Comparison of ENCODE assay signal across 8 cellular contexts in the genomic region with DNA sequence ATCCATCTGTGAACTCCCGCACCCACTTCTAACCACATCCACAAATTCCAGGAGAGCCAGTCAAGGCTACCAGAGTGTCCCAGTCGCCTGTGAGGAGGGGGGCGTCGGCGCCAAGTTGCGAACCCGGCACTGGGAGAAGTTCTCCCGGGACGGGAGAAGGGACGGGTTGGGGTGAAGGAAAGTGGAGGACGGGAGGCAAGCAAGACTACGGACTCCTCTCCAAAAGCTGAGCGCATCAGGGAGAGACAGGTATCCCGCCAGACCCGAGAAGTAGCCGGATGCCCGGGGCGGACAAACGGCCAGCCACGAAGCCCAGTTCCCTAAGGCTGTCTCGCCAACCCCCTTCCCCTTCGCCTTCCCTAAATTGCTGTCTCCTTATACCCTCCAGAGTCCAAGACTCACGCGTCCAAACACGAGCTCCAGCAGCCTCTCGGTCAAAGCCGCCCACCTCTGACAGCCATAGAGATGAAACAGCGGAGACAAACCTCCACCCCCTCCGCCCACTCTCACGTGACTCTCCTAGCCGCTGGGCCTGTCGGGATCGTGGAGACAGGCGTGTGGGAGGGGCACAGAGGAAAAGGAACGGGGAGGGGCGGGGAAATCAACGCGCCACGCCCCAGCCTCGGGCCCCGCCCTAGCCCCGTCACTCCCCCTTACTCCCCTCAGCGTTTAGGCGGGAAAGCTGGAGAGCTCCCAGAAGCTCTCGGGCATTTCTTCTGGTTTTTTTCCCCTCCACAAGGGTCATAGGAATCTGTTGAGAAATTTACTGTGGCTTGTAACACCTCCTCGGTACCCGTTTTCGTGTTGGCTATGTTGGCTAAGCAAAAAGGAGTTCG. TPM values are rescaled to one million over a fixed set of nuclear protein-coding genes. Genes with fewer than 3 reads are reported as not detected.
DNase-seq lines count a peak whose midpoint lies in the region; TF ChIP-seq lines count a peak whose summit lies in the region.

A gene with protein sequence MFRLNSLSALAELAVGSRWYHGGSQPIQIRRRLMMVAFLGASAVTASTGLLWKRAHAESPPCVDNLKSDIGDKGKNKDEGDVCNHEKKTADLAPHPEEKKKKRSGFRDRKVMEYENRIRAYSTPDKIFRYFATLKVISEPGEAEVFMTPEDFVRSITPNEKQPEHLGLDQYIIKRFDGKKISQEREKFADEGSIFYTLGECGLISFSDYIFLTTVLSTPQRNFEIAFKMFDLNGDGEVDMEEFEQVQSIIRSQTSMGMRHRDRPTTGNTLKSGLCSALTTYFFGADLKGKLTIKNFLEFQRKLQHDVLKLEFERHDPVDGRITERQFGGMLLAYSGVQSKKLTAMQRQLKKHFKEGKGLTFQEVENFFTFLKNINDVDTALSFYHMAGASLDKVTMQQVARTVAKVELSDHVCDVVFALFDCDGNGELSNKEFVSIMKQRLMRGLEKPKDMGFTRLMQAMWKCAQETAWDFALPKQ (minus strand): TSS at position 472 of the 836 bp plus-strand sequence. CDS start 59,286 bp downstream, outside the sequence.

- peak within 1 kb of the TSS; percentile 89 for H3K9ac ChIP-seq in neuronal stem cell (ENCODE audit: low read depth, low read length, poor library complexity)

- no peak within 1 kb of the TSS for H2BK5ac ChIP-seq in neuronal stem cell (ENCODE audit: low read length)

- peaks cover 4% of the 10 kb centered on the region for H3K79me1 ChIP-seq in neuronal stem cell (ENCODE audit: low read depth, low read length)

- no CpG with 5 or more reads among the region's 49 CpGs for WGBS in neuronal stem cell (ENCODE audit: extremely low coverage in 2 of 2, insufficient read length in 2 of 2, insufficient replicate concordance in 1 of 2), 2 donors

- no peak within 1 kb of the TSS for H2BK120ac ChIP-seq in neuronal stem cell (ENCODE audit: low read depth, low read length)

- H4K91ac ChIP-seq in neuronal stem cell (ENCODE audit: low read depth, low read length, poor library complexity) = no peak within 1 kb of the TSS

- H3K36me3 ChIP-seq in HEK293 (ENCODE audit: control insufficient read depth in 2 of 2, insufficient read depth in 1 of 2, low read length in 2 of 2) (no peaks in the 10 kb centered on the region; a peak in 1 of 3 replicates), neuronal stem cell (replicated peaks in 1 of 2; ENCODE audit: control insufficient read depth in 2 of 2, insufficient read depth in 2 of 2, low read length in 2 of 2) (peaks cover 0 to 4% of the 10 kb centered on the region in 2 donors)

- H2BK12ac ChIP-seq in neuronal stem cell (ENCODE audit: low read length) = no peak within 1 kb of the TSS

- DNase-seq in GDM1 (lab: John Stamatoyannopoulos, UW) (peak; percentile 95), MV-4-11 (lab: John Stamatoyannopoulos, UW) (peak; percentile 96), SK-MEL-5 (ENCODE audit: low read depth, low spot score) (peak; percentile 93), foreskin melanocyte (peak; percentile 92), neuronal stem cell (ENCODE audit: low spot score) (peak; percentile 91)
- DNase-seq in activated naive CD4-positive, alpha-beta T cell treated with Interleukin-2 at 50 U/mL for 16 hours = peak; percentile 95

- H3K27me3 ChIP-seq in neuronal stem cell (ENCODE audit: control insufficient read depth in 3 of 3, insufficient read depth in 3 of 3, low read depth in 1 of 3, low read length in 3 of 3) = no peaks in the 10 kb centered on the region

- no peak within 1 kb of the TSS for H3K14ac ChIP-seq in neuronal stem cell (ENCODE audit: low read length)

- H3K18ac ChIP-seq in neuronal stem cell (ENCODE audit: low read length) = peak within 1 kb of the TSS; percentile 39

- H3K4me1 ChIP-seq in HEK293 (ENCODE audit: control insufficient read depth, insufficient read depth, low read length) = peaks cover 5% of the 10 kb centered on the region; the same call in 1 of the 2 replicates
- H3K4me1 ChIP-seq in neuronal stem cell (ENCODE audit: control insufficient read depth in 2 of 2, insufficient read depth in 1 of 2, low read depth in 1 of 2, low read length in 2 of 2) = peaks cover 3% of the 10 kb centered on the region in 2 donors

- H3K4ac ChIP-seq in neuronal stem cell (ENCODE audit: low read length) = no peak within 1 kb of the TSS

- in situ Hi-C loops in SK-MEL-5 (cut with HindIII; ENCODE audit: low pct_unique_long_range_greater_than_20kb, low sequenced_read_pairs) = no loop called here

- H2AFZ ChIP-seq in neuronal stem cell (ENCODE audit: low read length) = peak within 1 kb of the TSS; percentile 88

- no peak within 1 kb of the TSS for H2BK15ac ChIP-seq in neuronal stem cell (ENCODE audit: low read length)

- peak within 1 kb of the TSS; percentile 43 for H3K4me2 ChIP-seq in neuronal stem cell (ENCODE audit: insufficient read depth, low read length, poor library complexity, severe bottlenecking)

- H3K4me3 ChIP-seq in HEK293 (ENCODE audit: low read depth, low read length) = peak within 1 kb of the TSS; percentile 70
- peak within 1 kb of the TSS; percentile 72 to 98 for H3K4me3 ChIP-seq in neuronal stem cell (ENCODE audit: low read length in 2 of 2)

- H3K27ac ChIP-seq in HEK293 (ENCODE audit: extremely low read depth, low read depth, low read length) (peak within 1 kb of the TSS; percentile 77), neuronal stem cell (replicated peaks; ENCODE audit: low read length) (no peak within 1 kb of the TSS)

- H2AK5ac ChIP-seq in neuronal stem cell (ENCODE audit: low read depth, low read length) = no peak within 1 kb of the TSS

- H3K23ac ChIP-seq in neuronal stem cell (ENCODE audit: low read depth, low read length, poor library complexity) = peak within 1 kb of the TSS; percentile 8

- TF ChIP-seq CTCF in HEK293 (tag by site-specific recombination; IDR thresholded peaks at IDR 0.05) = peak; percentile 19; the same call in 1 of the 2 replicates
- TF ChIP-seq CTCF in subcutaneous adipose tissue (IDR thresholded peaks at IDR 0.05; ENCODE audit: low read depth) = no peak

- no peak within 1 kb of the TSS for H4K8ac ChIP-seq in neuronal stem cell (ENCODE audit: low read depth, low read length)

- CTCF ChIA-PET in HEK293 (lab: Yijun Ruan, JAX) = interaction anchor here (0.6 to 0.7 kb wide), 2 partner anchors 18 to 232 kb away, joined by 3 read pairs; no protein-coding TSS in a partner anchor

- H3K9me3 ChIP-seq in HEK293 (ENCODE audit: control insufficient read depth, insufficient read depth, low read depth, low read length) (no peaks in the 10 kb centered on the region), neuronal stem cell (replicated peaks in 1 of 2; ENCODE audit: control insufficient read depth in 2 of 2, insufficient read depth in 1 of 2, low read depth in 1 of 2, low read length in 2 of 2) (no peaks in the 10 kb centered on the region)

- POLR2A ChIA-PET in HEK293 (lab: Yijun Ruan, JAX) = interaction anchor here (0.6 to 3.8 kb wide), 14 partner anchors 9 to 471 kb away, joined by 3 to 22 read pairs (median 5); a partner anchor contains a TSS

TF ChIP-seq in HEK293, 187 proteins besides CTCF, POLR2A, EP300 and RAD21 (continues in another document):
- no peak for TF ChIP-seq ZNF624 (tag by site-specific recombination; IDR thresholded peaks at IDR 0.05)
- TF ChIP-seq ZFP3 (tag by site-specific recombination; IDR thresholded peaks at IDR 0.05; ENCODE audit: low read depth) = no peak
- no peak for TF ChIP-seq ZNF211 (tag by site-specific recombination; IDR thresholded peaks at IDR 0.05; ENCODE audit: low read depth)
- TF ChIP-seq ZNF677 (tag by site-specific recombination; IDR thresholded peaks at IDR 0.05) = no peak
- peak; percentile 60 for TF ChIP-seq ZNF600 (tag by site-specific recombination; IDR thresholded peaks at IDR 0.05)
- no peak for TF ChIP-seq ZNF664 (tag by site-specific recombination; IDR thresholded peaks at IDR 0.05)
- TF ChIP-seq HOXD13 (CRISPR knock-in tag; IDR thresholded peaks at IDR 0.05; ENCODE audit: borderline replicate concordance) = no peak
- 0 out of 2 replicates have a peak, but pooled peaks have one; percentile 16 for TF ChIP-seq ZBTB8A (tag by site-specific recombination; IDR thresholded peaks at IDR 0.05)
- peak; percentile 82 for TF ChIP-seq KLF10 (tag by site-specific recombination; IDR thresholded peaks at IDR 0.05)
- TF ChIP-seq EGR2 (tag by site-specific recombination; IDR thresholded peaks at IDR 0.05; ENCODE audit: low read depth) = peak; percentile 98
- TF ChIP-seq ZNF19 (tag by site-specific recombination; IDR thresholded peaks at IDR 0.05; ENCODE audit: low read depth) = no peak
- no peak for TF ChIP-seq ZNF596 (tag by site-specific recombination; IDR thresholded peaks at IDR 0.05)
- TF ChIP-seq ZNF558 (tag by site-specific recombination; IDR thresholded peaks at IDR 0.05) = peak; percentile 30; the same call in 1 of the 2 replicates
- TF ChIP-seq ZNF433 (tag by site-specific recombination; IDR thresholded peaks at IDR 0.05; ENCODE audit: low read depth) = no peak
- TF ChIP-seq, protein P1, sequence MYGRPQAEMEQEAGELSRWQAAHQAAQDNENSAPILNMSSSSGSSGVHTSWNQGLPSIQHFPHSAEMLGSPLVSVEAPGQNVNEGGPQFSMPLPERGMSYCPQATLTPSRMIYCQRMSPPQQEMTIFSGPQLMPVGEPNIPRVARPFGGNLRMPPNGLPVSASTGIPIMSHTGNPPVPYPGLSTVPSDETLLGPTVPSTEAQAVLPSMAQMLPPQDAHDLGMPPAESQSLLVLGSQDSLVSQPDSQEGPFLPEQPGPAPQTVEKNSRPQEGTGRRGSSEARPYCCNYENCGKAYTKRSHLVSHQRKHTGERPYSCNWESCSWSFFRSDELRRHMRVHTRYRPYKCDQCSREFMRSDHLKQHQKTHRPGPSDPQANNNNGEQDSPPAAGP (tag by site-specific recombination; IDR thresholded peaks at IDR 0.05) = peak; percentile 64; the same call in 1 of the 2 replicates
- TF ChIP-seq, protein P2, sequence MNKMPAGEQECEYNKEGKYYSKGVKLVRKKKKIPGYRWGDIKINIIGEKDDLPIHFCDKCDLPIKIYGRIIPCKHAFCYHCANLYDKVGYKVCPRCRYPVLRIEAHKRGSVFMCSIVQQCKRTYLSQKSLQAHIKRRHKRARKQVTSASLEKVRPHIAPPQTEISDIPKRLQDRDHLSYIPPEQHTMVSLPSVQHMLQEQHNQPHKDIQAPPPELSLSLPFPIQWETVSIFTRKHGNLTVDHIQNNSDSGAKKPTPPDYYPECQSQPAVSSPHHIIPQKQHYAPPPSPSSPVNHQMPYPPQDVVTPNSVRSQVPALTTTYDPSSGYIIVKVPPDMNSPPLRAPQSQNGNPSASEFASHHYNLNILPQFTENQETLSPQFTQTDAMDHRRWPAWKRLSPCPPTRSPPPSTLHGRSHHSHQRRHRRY (tag by site-specific recombination; IDR thresholded peaks at IDR 0.05) = no peak
- no peak for TF ChIP-seq ZNF155 (tag by site-specific recombination; IDR thresholded peaks at IDR 0.05)
- TF ChIP-seq ZBTB1 (tag by site-specific recombination; IDR thresholded peaks at IDR 0.05) = no peak

RNA-seq across cellular contexts. Expression of the gene that starts here (rescaled TPM):
- total RNA-seq in SK-MEL-5 (2014; rRNA removed; shearing (Covaris generic)) = 34.4 and 34.8 TPM in 2 replicates
- polyA plus RNA-seq in SK-MEL-5 (2015; cell fraction: cytosol; rRNA removed) = 29.2 and 32.0 TPM in 2 replicates
- 8.6 and 10.3 TPM in 2 replicates for polyA plus RNA-seq in SK-MEL-5 (2015; cell fraction: nucleus; rRNA removed)
- 37.1 TPM for polyA plus RNA-seq in neuronal stem cell (2013, experiment 1 of 2)
- 37.0 TPM for polyA plus RNA-seq in neuronal stem cell (2013, experiment 2 of 2)
- total RNA-seq in subcutaneous adipose tissue = 10 to 100 TPM; 26.9 to 42.5 (median 34.9) TPM
